8 cellular contexts compared by ENCODE assay signal in the genomic region with DNA sequence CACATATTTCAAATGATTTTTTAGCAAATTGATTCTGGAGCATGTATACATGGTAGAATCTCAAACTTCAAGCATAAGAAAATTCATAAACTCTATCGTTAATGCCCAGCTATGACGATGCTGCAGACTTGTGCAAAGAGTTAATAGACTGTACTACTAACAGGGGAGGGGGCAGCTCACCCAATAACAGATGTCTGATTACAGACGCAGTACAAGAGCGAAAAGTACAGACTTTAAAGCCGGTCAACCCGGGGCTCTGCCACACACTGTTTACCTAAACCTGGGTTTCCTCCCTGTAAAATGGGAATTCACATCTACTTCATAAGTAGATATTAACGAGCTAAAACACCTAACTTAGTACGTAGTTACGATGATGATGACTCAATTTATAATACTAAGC. TPM values are rescaled to one million over a fixed set of nuclear protein-coding genes. Genes with fewer than 3 reads are reported as not detected.
A peak's percentile ranks its signal among the peaks of the same experiment; 100 is the strongest.
DNase-seq lines count a peak whose midpoint lies in the region; ATAC-seq and TF ChIP-seq lines count a peak whose summit lies in the region.

No MANE protein-coding gene starts in this region.

- peaks cover 15% of the 10 kb centered on the region for H3K4me1 Mint-ChIP-seq in memory B cell

- TF ChIP-seq CTCF in right atrium auricular region (IDR thresholded peaks at IDR 0.05) = no peak
- TF ChIP-seq CTCF in astrocyte of the spinal cord (IDR thresholded peaks at IDR 0.05; ENCODE audit: low read depth, low read length) = no peak

- peak overlapping the region; percentile 72 to 98 for H3K4me3 ChIP-seq in right atrium auricular region
- H3K4me3 ChIP-seq in astrocyte of the spinal cord (ENCODE audit: low read depth, low read length) = peak overlapping the region; percentile 98

- no peak for DNase-seq in right atrium auricular region (ENCODE audit: low spot score)
- no peak for DNase-seq in left ventricle myocardium superior
- no peak for DNase-seq in astrocyte of the spinal cord (ENCODE audit: low read depth, low spot score)
- no peak for DNase-seq in memory B cell (ENCODE audit: low spot score in 2 of 2)
- no peak for DNase-seq in NCI-H187 treated with DMSO at 0.1 percent for 48 hours (lab: John Stamatoyannopoulos, UW)
- DNase-seq in stimulated activated CD4-positive, alpha-beta T cell treated with anti-CD3 and anti-CD28 coated beads, Interleukin-12 subunit alpha, Interleukin-12 subunit beta, amount 100 ng/mL, for 4 hours = no peak

- no peaks in the 10 kb centered on the region for H3K36me3 Mint-ChIP-seq in memory B cell

- ATAC-seq in left ventricle myocardium superior (no peak), memory B cell (ENCODE audit: low read depth) (no peak), HG02763 (IDR thresholded peaks at IDR 0.05; ENCODE audit: unreplicated experiment) (no peak), HG02642 (IDR thresholded peaks at IDR 0.05; ENCODE audit: poor library complexity, unreplicated experiment) (no peak)

- H3K27me3 ChIP-seq in right atrium auricular region = no peaks in the 10 kb centered on the region

- no peaks in the 10 kb centered on the region for H3K27me3 Mint-ChIP-seq in memory B cell

- H3K9me3 Mint-ChIP-seq in memory B cell = no peaks in the 10 kb centered on the region

- H3K36me3 ChIP-seq in right atrium auricular region = no peaks in the 10 kb centered on the region

- in situ Hi-C loops in astrocyte of the spinal cord (cut with HindIII; ENCODE audit: low sequenced_read_pairs) = no loop called here

- peak overlapping the region; percentile 73 to 82 for H3K27ac ChIP-seq in right atrium auricular region

- intact Hi-C loops in left ventricle myocardium superior (cut with micrococcal nuclease) = no loop called here

- H3K4me1 ChIP-seq in right atrium auricular region = peaks cover 0 to 34% of the 10 kb centered on the region in 2 donors

- H3K27ac Mint-ChIP-seq in memory B cell = peak overlapping the region; percentile 98

- peak overlapping the region; percentile 100 for H3K4me3 Mint-ChIP-seq in memory B cell

- H3K9me3 ChIP-seq in right atrium auricular region = no peaks in the 10 kb centered on the region

RNA-seq across cellular contexts. Expression of a gene that starts 0.7 kb away (rescaled TPM):
- total RNA-seq in right atrium auricular region = 10 to 100 TPM in 1 of 2 donors, 1 to 10 TPM in 1; 9.6 to 11.8 TPM
- 20.3 TPM for total RNA-seq in left ventricle myocardium superior

RNA-seq across cellular contexts. Expression of a gene that starts 1.3 kb away (rescaled TPM):
- total RNA-seq in right atrium auricular region (1 to 10 TPM; 1.5 to 2.4 TPM), left ventricle myocardium superior (1.9 TPM)

RNA-seq across cellular contexts. Expression of a gene that starts 1.3 kb away (rescaled TPM):
- total RNA-seq in right atrium auricular region = 10 to 100 TPM; 11.7 to 18.9 TPM
- 23.0 TPM for total RNA-seq in left ventricle myocardium superior
